26 cellular contexts compared by ENCODE assay signal in genomic region chr10:91665842-91666241, GRCh38. TPM values are rescaled to one million over a fixed set of nuclear protein-coding genes. Genes with fewer than 3 reads are reported as not detected.
DNase-seq lines count a peak whose midpoint lies in the region; FAIRE-seq and TF ChIP-seq lines count a peak whose summit lies in the region.
"Had no signal": no experiment of that assay in that cellular context is flagged by ENCODE, and none has a peak within 500 bp of the region (broad histone marks: within the 10 kb centered on the region; RNA-seq: fewer than 3 reads in every experiment).

No MANE protein-coding gene starts in this region.

- H3K27me3 Mint-ChIP-seq in astrocyte (ENCODE audit: low read depth, unreplicated experiment) (no peaks in the 10 kb centered on the region), glutamatergic neuron (ENCODE audit: unreplicated experiment) (peaks cover 2% of the 10 kb centered on the region)
- H3K27me3 Mint-ChIP-seq: type B pancreatic cell had no signal

- POLR2A ChIA-PET in HEK293 (lab: Yijun Ruan, JAX) = no interaction called here

- H3K36me3 Mint-ChIP-seq in astrocyte (ENCODE audit: low read depth, unreplicated experiment) (no peaks in the 10 kb centered on the region), glutamatergic neuron (ENCODE audit: unreplicated experiment) (no peaks in the 10 kb centered on the region)
- H3K36me3 Mint-ChIP-seq: activated naive CD8-positive, alpha-beta T cell treated with anti-CD3 and anti-CD28 coated beads, Interleukin-2, amount 10 ng/mL, durations not matched to agents 7 days and 5 days; CD14-positive monocyte; memory B cell; neural progenitor cell; T-cell; type B pancreatic cell had no signal

- CTCF ChIA-PET in HEK293 (lab: Yijun Ruan, JAX) = interaction anchor here (0.7 to 1.1 kb wide), 2 partner anchors 80 to 114 kb away, joined by 3 to 6 read pairs; no protein-coding TSS in a partner anchor

- H3K9ac ChIP-seq in astrocyte (ENCODE audit: low read length) = no peak overlapping the region
- H3K9ac ChIP-seq: neural progenitor cell had no signal

- TF ChIP-seq CTCF in HEK293 (tag by site-specific recombination; IDR thresholded peaks at IDR 0.05) (no peak), astrocyte (IDR thresholded peaks at IDR 0.05; ENCODE audit: insufficient read depth, low read depth, low read length) (no peak), fibroblast of villous mesenchyme (IDR thresholded peaks at IDR 0.05; ENCODE audit: insufficient read depth, low read depth, low read length) (no peak), glutamatergic neuron (IDR thresholded peaks at IDR 0.05; ENCODE audit: partially characterized antibody, unreplicated experiment) (no peak)

- H3K27ac Mint-ChIP-seq in astrocyte (ENCODE audit: unreplicated experiment) (no peak overlapping the region), glutamatergic neuron (ENCODE audit: unreplicated experiment) (no peak overlapping the region)
- H3K27ac Mint-ChIP-seq: activated naive CD8-positive, alpha-beta T cell treated with anti-CD3 and anti-CD28 coated beads, Interleukin-2, amount 10 ng/mL, durations not matched to agents 7 days and 5 days; CD14-positive monocyte; memory B cell; neural progenitor cell; T-cell; type B pancreatic cell had no signal

- no peaks in the 10 kb centered on the region for H3K9me3 Mint-ChIP-seq in astrocyte (ENCODE audit: unreplicated experiment)
- H3K9me3 Mint-ChIP-seq in glutamatergic neuron (ENCODE audit: unreplicated experiment) = no peaks in the 10 kb centered on the region
- H3K9me3 Mint-ChIP-seq: activated naive CD8-positive, alpha-beta T cell treated with anti-CD3 and anti-CD28 coated beads, Interleukin-2, amount 10 ng/mL, durations not matched to agents 7 days and 5 days; neural progenitor cell; T-cell; type B pancreatic cell had no signal

- H3K4me2 ChIP-seq in astrocyte (ENCODE audit: low read length) = no peak overlapping the region
- H3K4me2 ChIP-seq: hepatocyte, neural progenitor cell had no signal

- H3K79me2 ChIP-seq in astrocyte (ENCODE audit: insufficient read depth, low read length) = no peaks in the 10 kb centered on the region
- H3K79me2 ChIP-seq: hepatocyte had no signal

- H3K4me1 Mint-ChIP-seq in astrocyte (ENCODE audit: low read depth, unreplicated experiment) = no peaks in the 10 kb centered on the region
- H3K4me1 Mint-ChIP-seq in glutamatergic neuron (ENCODE audit: low read depth, unreplicated experiment) = peaks cover 13% of the 10 kb centered on the region
- H3K4me1 Mint-ChIP-seq: activated naive CD8-positive, alpha-beta T cell treated with anti-CD3 and anti-CD28 coated beads, Interleukin-2, amount 10 ng/mL, durations not matched to agents 7 days and 5 days; CD14-positive monocyte; memory B cell; T-cell had no signal

- H3K9me3 ChIP-seq in HEK293 (ENCODE audit: control insufficient read depth, insufficient read depth, low read depth, low read length) (no peaks in the 10 kb centered on the region), astrocyte (ENCODE audit: insufficient read depth, low read depth, low read length) (no peaks in the 10 kb centered on the region)
- H3K9me3 ChIP-seq: body of pancreas, SJCRH30 had no signal

- FAIRE-seq in astrocyte (lab: Jason Lieb, UNC) = no peak
- FAIRE-seq: endothelial cell of umbilical vein, frontal cortex had no signal

- H3K4me1 ChIP-seq in HEK293 (ENCODE audit: control insufficient read depth, insufficient read depth, low read length) (no peaks in the 10 kb centered on the region), astrocyte (ENCODE audit: insufficient read depth, low read length) (no peaks in the 10 kb centered on the region)
- H3K4me1 ChIP-seq: body of pancreas, SJCRH30 had no signal

- H3K27ac ChIP-seq in HEK293 (ENCODE audit: extremely low read depth, low read depth, low read length) = no peak overlapping the region
- H3K27ac ChIP-seq in astrocyte (ENCODE audit: low read depth, low read length) = no peak overlapping the region
- H3K27ac ChIP-seq: body of pancreas, hepatocyte, neural progenitor cell, SJCRH30 had no signal

- H3K36me3 ChIP-seq in HEK293 (ENCODE audit: control insufficient read depth in 2 of 2, insufficient read depth in 1 of 2, low read length in 2 of 2) (no peaks in the 10 kb centered on the region), astrocyte (ENCODE audit: insufficient read depth, low read length) (no peaks in the 10 kb centered on the region), H7 (replicated peaks; ENCODE audit: control insufficient read depth, insufficient read depth, low read length) (no peaks in the 10 kb centered on the region)
- H3K36me3 ChIP-seq: neural progenitor cell, SJCRH30 had no signal

- no peak overlapping the region for H3K4me3 ChIP-seq in HEK293 (ENCODE audit: low read depth, low read length)
- H3K4me3 ChIP-seq in astrocyte (ENCODE audit: insufficient read depth, low read depth, low read length) = no peak overlapping the region
- H3K4me3 ChIP-seq in fibroblast of villous mesenchyme (ENCODE audit: low read depth, low read length) = no peak overlapping the region
- H3K4me3 ChIP-seq in H7 (ENCODE audit: insufficient read depth, low read depth, low read length) = no peak overlapping the region
- H3K4me3 ChIP-seq: body of pancreas, hepatocyte, neural progenitor cell, SJCRH30 had no signal

- DNase-seq in EL (peak; percentile 82), astrocyte (ENCODE audit: low read depth) (peak; percentile 29), fibroblast of villous mesenchyme (ENCODE audit: low read depth) (peak; percentile 33), glutamatergic neuron (no peak), NCI-H128 (lab: John Stamatoyannopoulos, UW; ENCODE audit: unreplicated experiment) (no peak), H7 (no peak)
- DNase-seq: activated effector memory CD4-positive, alpha-beta T cell treated with anti-CD3 and anti-CD28 coated beads, Interleukin-2, amount 50 U/mL, for 16 hours; activated naive CD8-positive, alpha-beta T cell treated with anti-CD3 and anti-CD28 coated beads, Interleukin-2, amount 10 ng/mL, durations not matched to agents 7 days and 5 days; body of pancreas; left colon; NCI-H1105; NCI-H2029; NCI-H2227 treated with DMSO at 0.1 percent for 48 hours; right cardiac atrium; SJCRH30; stimulated activated CD4-positive, alpha-beta T cell treated with anti-CD3 and anti-CD28 coated beads, Interleukin-2, amount 100 ng/mL, for 48 hours; T-cell had no signal

- no peak overlapping the region for H3K4me3 Mint-ChIP-seq in astrocyte (ENCODE audit: unreplicated experiment)
- no peak overlapping the region for H3K4me3 Mint-ChIP-seq in glutamatergic neuron (ENCODE audit: unreplicated experiment)
- H3K4me3 Mint-ChIP-seq: activated naive CD8-positive, alpha-beta T cell treated with anti-CD3 and anti-CD28 coated beads, Interleukin-2, amount 10 ng/mL, durations not matched to agents 7 days and 5 days; CD14-positive monocyte; memory B cell; neural progenitor cell; T-cell; type B pancreatic cell had no signal

- H3K27me3 ChIP-seq in astrocyte (ENCODE audit: insufficient read depth, low read length) = no peaks in the 10 kb centered on the region
- no peaks in the 10 kb centered on the region for H3K27me3 ChIP-seq in H7 (ENCODE audit: control insufficient read depth, insufficient read depth, low read length)
- H3K27me3 ChIP-seq: body of pancreas, hepatocyte, neural progenitor cell, SJCRH30 had no signal

- H2AFZ ChIP-seq in astrocyte (ENCODE audit: low read depth, low read length) = no peak overlapping the region
- H2AFZ ChIP-seq: hepatocyte, neural progenitor cell had no signal

- H4K20me1 ChIP-seq in astrocyte (ENCODE audit: insufficient read depth, low read length) = no peaks in the 10 kb centered on the region

TF ChIP-seq in HEK293, 187 proteins besides CTCF, POLR2A, EP300 and RAD21 (continues in another document):
- no peak for TF ChIP-seq ZNF449 (tag by site-specific recombination; IDR thresholded peaks at IDR 0.05)
- TF ChIP-seq ZBTB44 (tag by site-specific recombination; IDR thresholded peaks at IDR 0.05) = 0 out of 2 replicates have a peak, but pooled peaks have one; percentile 11
- no peak for TF ChIP-seq ZNF555 (tag by site-specific recombination; conservative IDR thresholded peaks at IDR 0.05)
- no peak for TF ChIP-seq ZNF16 (tag by site-specific recombination; IDR thresholded peaks at IDR 0.05; ENCODE audit: low read depth)
- TF ChIP-seq ZNF404 (tag by site-specific recombination; IDR thresholded peaks at IDR 0.05) = no peak
- no peak for TF ChIP-seq SP2 (tag by site-specific recombination; IDR thresholded peaks at IDR 0.05)
- TF ChIP-seq ZNF311 (tag by site-specific recombination; IDR thresholded peaks at IDR 0.05; ENCODE audit: borderline replicate concordance) = no peak
- peak; percentile 43; the same call in 1 of the 2 replicates for TF ChIP-seq ZNF350 (tag by site-specific recombination; IDR thresholded peaks at IDR 0.05)
- TF ChIP-seq ZNF660 (tag by site-specific recombination; IDR thresholded peaks at IDR 0.05) = 0 out of 2 replicates have a peak, but pooled peaks have one; percentile 32
- TF ChIP-seq FEZF1 (tag by site-specific recombination; IDR thresholded peaks at IDR 0.05) = no peak
- TF ChIP-seq ZNF10 (tag by site-specific recombination; IDR thresholded peaks at IDR 0.05) = no peak

RNA-seq across cellular contexts. Expression of gene PPP1R3C, which starts 33.0 kb away (rescaled TPM):
- total RNA-seq in astrocyte (3.7 and 4.9 TPM in 2 replicates), fibroblast of villous mesenchyme (57.0 and 109 TPM in 2 replicates), glutamatergic neuron (ENCODE audit: unreplicated experiment) (19.4 TPM)
- 0.31 and 0.63 TPM in 2 replicates for total RNA-seq in H7 (2014; rRNA removed; shearing (Covaris generic))
- total RNA-seq: RPMI7951 had no signal

Comparison
In these comparisons a context has a peak if more than half of its experiments do, and no peak if none do; other contexts are left out.
1. DNase-seq: peak in EL (single experiment), astrocyte (single experiment) and fibroblast of villous mesenchyme (single experiment); none in glutamatergic neuron (single experiment), NCI-H128 (single experiment) and H7 (single experiment).